ENCODE assay signal across 8 cellular contexts in the genomic region with DNA sequence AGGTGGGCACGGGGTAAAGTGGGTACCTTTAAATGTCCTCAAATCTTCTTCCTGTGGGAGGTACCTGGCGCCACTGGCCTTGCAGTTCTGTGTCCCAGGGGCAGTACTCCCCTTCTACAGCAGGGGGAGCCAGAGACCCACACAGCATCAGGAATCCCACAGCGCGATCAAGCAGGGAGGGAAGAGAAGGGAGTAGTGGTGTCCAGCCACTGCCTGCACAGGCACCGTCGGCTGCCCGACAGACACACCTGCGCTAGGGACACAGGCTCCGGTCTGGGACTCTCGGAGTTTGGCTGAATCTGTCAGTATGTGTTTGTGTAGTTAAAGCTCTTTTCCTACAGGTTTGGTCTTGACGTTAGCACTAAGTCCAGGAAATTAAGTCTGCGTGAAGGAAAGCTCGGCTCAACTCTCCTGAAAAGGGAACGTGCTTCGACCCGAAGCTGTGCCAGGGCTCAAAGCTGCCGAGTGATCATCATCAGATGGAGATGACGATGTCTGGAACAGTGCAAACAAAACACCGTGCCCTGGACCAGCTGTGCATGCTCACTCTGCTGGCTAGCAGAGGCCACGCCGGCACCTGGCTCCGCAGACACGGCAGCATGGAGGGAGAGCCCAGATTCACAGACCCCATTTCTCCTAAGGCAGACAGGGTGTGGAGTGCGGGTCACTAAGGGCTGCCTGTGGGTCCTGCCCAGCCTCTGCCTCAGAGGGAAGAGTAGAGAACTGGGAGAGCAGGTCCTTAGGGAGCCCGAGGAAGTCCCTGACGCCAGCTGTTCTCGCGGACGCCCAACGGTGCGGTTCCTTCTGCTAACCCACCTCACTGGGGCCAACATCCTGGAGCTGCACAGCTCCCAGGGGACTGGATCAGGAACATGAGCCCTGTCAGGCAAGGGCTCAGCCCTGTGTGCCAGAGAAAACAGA. TPM values are rescaled to one million over a fixed set of nuclear protein-coding genes. Genes with fewer than 3 reads are reported as not detected.
DNase-seq lines count a peak whose midpoint lies in the region; ATAC-seq, FAIRE-seq and TF ChIP-seq lines count a peak whose summit lies in the region.

No MANE protein-coding gene starts in this region.

- H3K9me3 Mint-ChIP-seq in CD4-positive, alpha-beta memory T cell = peaks cover 0 to 3% (median 0%) of the 10 kb centered on the region in 8 donors
- H3K9me3 Mint-ChIP-seq in immature natural killer cell = no peaks in the 10 kb centered on the region

- H2AFZ ChIP-seq in mammary epithelial cell (ENCODE audit: low read depth, low read length) = no peak overlapping the region

- no peak overlapping the region for H3K27ac ChIP-seq in CD4-positive, alpha-beta memory T cell (ENCODE audit: low read depth, low read length)
- H3K27ac ChIP-seq in WERI-Rb-1 = no peak overlapping the region
- no peak overlapping the region for H3K27ac ChIP-seq in mammary epithelial cell (ENCODE audit: insufficient read depth, low read depth, low read length)

- in situ Hi-C loops in mammary epithelial cell (cut with MboI; ENCODE audit: low sequenced_read_pairs in 2 of 2) = loop anchor here in 1 of 2 donors (10.0 kb wide), 2 partner anchors 74 to 244 kb away; a partner anchor contains a TSS

- H3K4me1 Mint-ChIP-seq in CD4-positive, alpha-beta memory T cell = peaks cover 5 to 10% (median 8%) of the 10 kb centered on the region in 4 donors
- peaks cover 0 to 5% of the 10 kb centered on the region in 2 donors for H3K4me1 Mint-ChIP-seq in immature natural killer cell

- no peak overlapping the region for H3K4me3 Mint-ChIP-seq in CD4-positive, alpha-beta memory T cell
- no peak overlapping the region for H3K4me3 Mint-ChIP-seq in immature natural killer cell

- peaks cover under 1 to 25% of the 10 kb centered on the region in 2 donors for H3K36me3 Mint-ChIP-seq in CD4-positive, alpha-beta memory T cell
- H3K36me3 Mint-ChIP-seq in immature natural killer cell = peaks cover 0 to 4% (median 3%) of the 10 kb centered on the region in 3 donors

- TF ChIP-seq CTCF in WERI-Rb-1 (IDR thresholded peaks at IDR 0.05; ENCODE audit: low read depth, low read length) (peak; percentile 96), mammary epithelial cell (conservative IDR thresholded peaks at IDR 0.05 in 1 of 2, IDR thresholded peaks at IDR 0.05 in 1 of 2; ENCODE audit: extremely low read depth in 1 of 2, insufficient read depth in 1 of 2, low read depth in 1 of 2, low read length in 2 of 2) (peak; percentile 100)

- POLR2A ChIA-PET in CD4-positive, alpha-beta memory T cell (lab: Charles Lee; ENCODE audit: partially characterized antibody) = interaction anchor here (2.0 to 3.4 kb wide), 3 partner anchors 195 to 247 kb away, joined by 6 to 26 read pairs (median 18); a partner anchor contains a TSS

- H3K4me1 ChIP-seq in CD4-positive, alpha-beta memory T cell (ENCODE audit: insufficient read depth, low read length) = peaks cover 4% of the 10 kb centered on the region
- peaks cover 11% of the 10 kb centered on the region for H3K4me1 ChIP-seq in mammary epithelial cell (ENCODE audit: insufficient read depth, low read length)

- H3K4me2 ChIP-seq in mammary epithelial cell (ENCODE audit: insufficient read depth, low read depth, low read length) = no peak overlapping the region

- BruUV-seq in mammary epithelial cell (replicated peaks; lab: Mats Ljungman, UMichigan) = no TSS peak

- no peaks in the 10 kb centered on the region for H3K27me3 ChIP-seq in CD4-positive, alpha-beta memory T cell (ENCODE audit: insufficient read depth, low read length)
- H3K27me3 ChIP-seq in WERI-Rb-1 (ENCODE audit: insufficient read depth, low read depth, severe bottlenecking) (no peaks in the 10 kb centered on the region), mammary epithelial cell (ENCODE audit: insufficient read depth, low read length) (no peaks in the 10 kb centered on the region)

- dilution Hi-C loops in mammary epithelial cell (cut with HindIII; ENCODE audit: low sequenced_read_pairs) = no loop called here

- no peaks in the 10 kb centered on the region for H4K20me1 ChIP-seq in mammary epithelial cell (ENCODE audit: insufficient read depth, low read length)

- H3K36me3 ChIP-seq in CD4-positive, alpha-beta memory T cell (ENCODE audit: insufficient read depth, low read length) = no peaks in the 10 kb centered on the region
- peaks cover 11% of the 10 kb centered on the region; the same call in 1 of the 2 replicates for H3K36me3 ChIP-seq in WERI-Rb-1
- no peaks in the 10 kb centered on the region for H3K36me3 ChIP-seq in mammary epithelial cell (ENCODE audit: insufficient read depth, low read length)

- no peak overlapping the region for H3K4me3 ChIP-seq in CD4-positive, alpha-beta memory T cell (ENCODE audit: low read length in 2 of 2)
- no peak overlapping the region for H3K4me3 ChIP-seq in WERI-Rb-1 (ENCODE audit: low read depth, low read length)
- no peak overlapping the region for H3K4me3 ChIP-seq in mammary epithelial cell (replicated peaks in 1 of 3; ENCODE audit: insufficient read depth in 1 of 3, low read depth in 2 of 3, low read length in 3 of 3)

- no peak overlapping the region for H3K9ac ChIP-seq in mammary epithelial cell (ENCODE audit: insufficient read depth, low read length)

- peak; percentile 41 for FAIRE-seq in H54 (lab: Jason Lieb, UNC)

- ATAC-seq in GM18870 (IDR thresholded peaks at IDR 0.05; ENCODE audit: unreplicated experiment) = no peak

- CTCF ChIA-PET in CD4-positive, alpha-beta memory T cell (lab: Charles Lee; ENCODE audit: partially characterized antibody) = interaction anchor here (0.7 to 8.7 kb wide), 28 partner anchors 14 to 326 kb away, joined by 3 to 226 read pairs (median 4); a partner anchor contains a TSS
- CTCF ChIA-PET in mammary epithelial cell (lab: Charles Lee; ENCODE audit: low non-redundant PET) = interaction anchor here (1.1 kb wide), 1 partner anchor 246 kb away, joined by 12 read pairs; no protein-coding TSS in a partner anchor

- intact Hi-C loops in CD4-positive, alpha-beta memory T cell (cut with micrococcal nuclease) = loop anchor here (1.0 kb wide), 1 partner anchor 246 kb away; no protein-coding TSS in a partner anchor
- intact Hi-C loops in mammary epithelial cell (cut with micrococcal nuclease) = loop anchor here (1.0 kb wide), 5 partner anchors 61 to 262 kb away; a partner anchor contains a TSS

- WGBS in mammary epithelial cell (ENCODE audit: low coverage, missing lambda C conversion rate) = 56% methylated on average over 29 of the region's 31 CpGs

- H3K79me2 ChIP-seq in mammary epithelial cell (ENCODE audit: insufficient read depth, low read length) = no peaks in the 10 kb centered on the region

- H3K9me3 ChIP-seq in CD4-positive, alpha-beta memory T cell (ENCODE audit: control insufficient read depth in 1 of 2, low read length in 2 of 2) = no peaks in the 10 kb centered on the region
- H3K9me3 ChIP-seq in WERI-Rb-1 (ENCODE audit: severe bottlenecking) (no peaks in the 10 kb centered on the region), mammary epithelial cell (replicated peaks; ENCODE audit: insufficient read depth, low read length) (no peaks in the 10 kb centered on the region)

- no peaks in the 10 kb centered on the region for H3K27me3 Mint-ChIP-seq in CD4-positive, alpha-beta memory T cell
- H3K27me3 Mint-ChIP-seq in immature natural killer cell (ENCODE audit: low read depth in 3 of 3) = peaks cover 0 to 4% (median 2%) of the 10 kb centered on the region in 3 donors

- H3K27ac Mint-ChIP-seq in CD4-positive, alpha-beta memory T cell = peak overlapping the region in 3 of 7 donors; percentile 9 to 42 (median 35)
- H3K27ac Mint-ChIP-seq in immature natural killer cell = peak overlapping the region in 1 of 6 donors; percentile 25

- TF ChIP-seq POLR2A in H54 (IDR thresholded peaks at IDR 0.05; ENCODE audit: low read depth, low read length) = no peak

- DNase-seq in CD4-positive, alpha-beta memory T cell = peak; percentile 75 to 82 (median 78)
- DNase-seq in H54 (ENCODE audit: insufficient read length, low spot score) = peak; percentile 80
- peak; percentile 56 for DNase-seq in NCI-H2107 treated with DMSO at 0.1 percent for 48 hours (lab: John Stamatoyannopoulos, UW; ENCODE audit: unreplicated experiment)
- peak; percentile 78 for DNase-seq in WERI-Rb-1
- peak; percentile 79 for DNase-seq in mammary epithelial cell
- peak; percentile 72 to 78 (median 76) for DNase-seq in immature natural killer cell
- peak; percentile 59 for DNase-seq in smooth muscle cell of the brain vasculature (ENCODE audit: low read depth, low spot score)

RNA-seq across cellular contexts. Expression of a gene that starts 56.0 kb away (rescaled TPM):
- total RNA-seq in CD4-positive, alpha-beta memory T cell = 10 to 100 TPM; 22.0 to 23.1 TPM
- polyA plus RNA-seq in CD4-positive, alpha-beta memory T cell = 100 to 1,000 TPM in 1 of 2 donors, 10 to 100 TPM in 1; 72.3 to 104 TPM
- total RNA-seq in mammary epithelial cell = 10 to 100 TPM; 12.3 to 25.4 TPM
- polyA plus RNA-seq in mammary epithelial cell (74.2 TPM), immature natural killer cell (100 to 1,000 TPM; 110 to 180 (median 164) TPM)
- 30.1 TPM for polyA minus RNA-seq in mammary epithelial cell
